In genomic region chr11:62622476-62622875, GRCh38 we compare ENCODE assay signal across 1 cellular context.
TF ChIP-seq lines count a peak whose summit lies in the region.

No MANE protein-coding gene starts in this region.

TF ChIP-seq in IMR-90, 13 proteins besides CTCF, POLR2A, EP300 and RAD21:
- TF ChIP-seq SMC3 (IDR thresholded peaks at IDR 0.05; ENCODE audit: low read depth, low read length), result no peak
- TF ChIP-seq BHLHE40 (IDR thresholded peaks at IDR 0.05; ENCODE audit: low read depth, low read length), result no peak
- no peak for TF ChIP-seq CHD1 (IDR thresholded peaks at IDR 0.05; ENCODE audit: low read depth, low read length)
- TF ChIP-seq CEBPB (IDR thresholded peaks at IDR 0.05; ENCODE audit: low read depth, low read length), result no peak
- TF ChIP-seq ELK1 (IDR thresholded peaks at IDR 0.05; ENCODE audit: borderline replicate concordance, low read depth, low read length), result no peak
- TF ChIP-seq NFE2L2 (IDR thresholded peaks at IDR 0.05; ENCODE audit: low read depth, low read length), result no peak
- no peak for TF ChIP-seq MXI1 (IDR thresholded peaks at IDR 0.05; ENCODE audit: borderline replicate concordance, low read depth, low read length)
- TF ChIP-seq RCOR1 (IDR thresholded peaks at IDR 0.05; ENCODE audit: insufficient replicate concordance, low read length), result no peak
- no peak for TF ChIP-seq MAFK (IDR thresholded peaks at IDR 0.05; ENCODE audit: low read depth, low read length)
- no peak for TF ChIP-seq FOS (IDR thresholded peaks at IDR 0.05; ENCODE audit: low read depth, low read length)
- no peak for TF ChIP-seq MAZ (IDR thresholded peaks at IDR 0.05; ENCODE audit: borderline replicate concordance, low read depth, low read length)
- TF ChIP-seq USF2 (IDR thresholded peaks at IDR 0.05; ENCODE audit: low read depth, low read length), result no peak
- no peak for TF ChIP-seq RFX5 (IDR thresholded peaks at IDR 0.05; ENCODE audit: low read depth, low read length)
